36 cellular contexts compared by ENCODE assay signal in the genomic region with DNA sequence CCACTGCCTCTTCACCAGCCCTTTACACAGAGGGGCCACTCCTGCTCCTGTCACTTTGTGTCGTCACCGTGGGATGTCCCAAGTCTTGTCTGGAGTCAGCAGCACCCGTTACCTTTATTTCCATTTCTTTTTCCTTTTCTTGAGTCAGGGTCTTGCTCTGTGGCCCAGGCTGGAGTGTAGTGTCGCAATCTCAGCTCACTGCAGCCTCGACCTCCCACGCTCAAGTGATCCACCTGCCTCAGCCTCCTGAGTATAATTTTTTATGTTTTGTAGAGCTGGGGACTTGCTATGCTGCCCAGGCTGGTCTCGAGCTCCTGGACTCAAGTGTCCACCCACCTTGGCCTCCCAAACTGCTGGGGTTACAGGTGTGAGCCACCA. TPM values are rescaled to one million over a fixed set of nuclear protein-coding genes. Genes with fewer than 3 reads are reported as not detected.
"Had no signal": no experiment of that assay in that cellular context is flagged by ENCODE, and none has a peak within 500 bp of the region (broad histone marks: within the 10 kb centered on the region; RNA-seq: fewer than 3 reads in every experiment).

No MANE protein-coding gene starts in this region.

- H3K27me3 Mint-ChIP-seq: activated naive CD8-positive, alpha-beta T cell had no signal

- H3K4me3 ChIP-seq: ascending aorta, cardiac muscle cell, left lung, lung, pancreas, prostate gland, sigmoid colon, stomach, thyroid gland, upper lobe of left lung, vagina had no signal

- H3K36me3 ChIP-seq: ascending aorta, cardiac muscle cell, left lung, pancreas, prostate gland, sigmoid colon, stomach, thyroid gland, upper lobe of left lung, vagina had no signal

- H3K27ac ChIP-seq: ascending aorta, cardiac muscle cell, left lung, pancreas, prostate gland, sigmoid colon, stomach, thyroid gland, upper lobe of left lung, vagina, VCaP had no signal

- DNase-seq: activated CD4-positive, alpha-beta memory T cell treated with anti-CD3 and anti-CD28 coated beads for 36 hours; activated CD4-positive, alpha-beta T cell treated with anti-CD3 and anti-CD28 coated beads for 4 hours; activated effector memory CD4-positive, alpha-beta T cell treated with Interleukin-2 at 50 U/mL for 16 hours; activated naive CD4-positive, alpha-beta T cell treated with Interleukin-2 at 50 U/mL for 16 hours; activated T-cell treated with anti-CD3 and anti-CD28 coated beads, Interleukin-2, amount 50 U/mL, for 48 hours; cortex of kidney; endodermal cell; foreskin fibroblast; head of caudate nucleus; mesendoderm; nephron progenitor cell; pancreas; retina; sigmoid colon; small intestine; stimulated activated CD4-positive, alpha-beta T cell treated with anti-CD3 and anti-CD28 coated beads, Interleukin-4, amount 100 ng/mL, for 4 hours; stimulated activated CD8-positive, alpha-beta memory T cell treated with anti-CD3 and anti-CD28 coated beads, Interleukin-4, amount 100 ng/mL, for 48 hours; stimulated activated naive B cell treated with anti-CD40 and anti-IgM and Interleukin-4, amounts not matched to agents 10 μg/mL and 1 μg/mL and 100 μg/mL, for 72 hours; stomach; T-cell; T-helper 9 cell; thyroid gland had no signal

- H3K36me3 Mint-ChIP-seq: activated CD4-positive, alpha-beta memory T cell treated with anti-CD3 and anti-CD28 coated beads for 36 hours; activated naive CD8-positive, alpha-beta T cell; brain; stimulated activated naive B cell treated with anti-CD40 and anti-IgM and Interleukin-4, amounts not matched to agents 10 μg/mL and 1 μg/mL and 100 μg/mL, for 72 hours; T-cell had no signal

- H3K4me3 Mint-ChIP-seq: activated CD4-positive, alpha-beta memory T cell treated with anti-CD3 and anti-CD28 coated beads for 36 hours; brain; endodermal cell; nephron progenitor cell; stimulated activated naive B cell treated with anti-CD40 and anti-IgM and Interleukin-4, amounts not matched to agents 10 μg/mL and 1 μg/mL and 100 μg/mL, for 72 hours had no signal

- ATAC-seq: esophagus mucosa; left lung; pancreas; stimulated activated naive B cell treated with anti-CD40 and anti-IgM and Interleukin-4, amounts not matched to agents 10 μg/mL and 1 μg/mL and 100 μg/mL, for 72 hours; T-cell had no signal

- H3K4me1 ChIP-seq: ascending aorta, left lung, pancreas, prostate gland, sigmoid colon, stomach, thyroid gland, upper lobe of left lung, vagina had no signal

- H3K4me1 Mint-ChIP-seq: endodermal cell had no signal

- H3K27ac Mint-ChIP-seq: activated CD4-positive, alpha-beta memory T cell treated with anti-CD3 and anti-CD28 coated beads for 36 hours; activated naive CD8-positive, alpha-beta T cell; endodermal cell; T-cell had no signal

- H3K9me3 Mint-ChIP-seq: activated CD4-positive, alpha-beta memory T cell treated with anti-CD3 and anti-CD28 coated beads for 36 hours; T-cell had no signal

- H3K27me3 ChIP-seq: ascending aorta, pancreas, thyroid gland, upper lobe of left lung, vagina had no signal

- H3K9me3 ChIP-seq: ascending aorta, left lung, pancreas, prostate gland, sigmoid colon, stomach, thyroid gland, upper lobe of left lung, vagina had no signal

RNA-seq across cellular contexts. Expression of gene ADGRA1, which starts 28.6 kb away (rescaled TPM):
- total RNA-seq: activated CD4-positive, alpha-beta memory T cell treated with anti-CD3 and anti-CD28 coated beads for 36 hours; activated CD8-positive, alpha-beta memory T cell treated with anti-CD3 and anti-CD28 coated beads for 36 hours; ascending aorta; chondrocyte; esophagus mucosa; mononuclear cell; T-cell had no signal
- polyA plus RNA-seq: stomach had no signal
